In the genomic region with DNA sequence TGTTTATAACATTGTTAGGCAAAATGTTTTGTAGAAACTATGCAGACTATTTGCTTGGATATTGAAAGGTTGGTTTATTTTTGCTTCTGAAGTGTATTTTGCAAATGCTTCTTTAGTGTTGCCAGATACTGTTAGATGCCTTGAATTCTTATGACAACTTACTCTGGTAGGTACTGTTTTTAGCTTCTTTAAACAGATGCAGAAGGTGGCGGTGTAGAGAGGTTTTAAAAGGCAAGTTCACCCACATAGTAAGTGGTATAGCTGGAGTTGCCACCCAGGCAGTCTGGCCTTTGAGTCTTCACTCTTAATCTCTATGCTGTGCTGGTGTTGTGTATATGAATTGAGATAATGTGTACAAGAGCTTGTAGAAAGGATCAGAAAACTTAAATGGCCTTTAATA, we compare ENCODE assay signal across 21 cellular contexts. TPM values are rescaled to one million over a fixed set of nuclear protein-coding genes. Genes with fewer than 3 reads are reported as not detected.
DNase-seq lines count a peak whose midpoint lies in the region; ATAC-seq and TF ChIP-seq lines count a peak whose summit lies in the region.
"Had no signal": no experiment of that assay in that cellular context is flagged by ENCODE, and none has a peak within 500 bp of the region (broad histone marks: within the 10 kb centered on the region; RNA-seq: fewer than 3 reads in every experiment).

No MANE protein-coding gene starts in this region.

- no peaks in the 10 kb centered on the region for H4K20me1 ChIP-seq in Loucy (ENCODE audit: insufficient read depth, low read length, poor library complexity, severe bottlenecking)

- H3K4me3 ChIP-seq in Loucy (ENCODE audit: low read length, poor library complexity, severe bottlenecking) = no peak overlapping the region
- H3K4me3 ChIP-seq: GM23248, pancreas, spleen, tibial artery had no signal

- peaks cover 67% of the 10 kb centered on the region for H3K36me3 Mint-ChIP-seq in brain
- peaks cover 13% of the 10 kb centered on the region for H3K36me3 Mint-ChIP-seq in neural crest cell (ENCODE audit: low read depth)
- peaks cover 41% of the 10 kb centered on the region for H3K36me3 Mint-ChIP-seq in WTC11

- TF ChIP-seq CTCF in Loucy (conservative IDR thresholded peaks at IDR 0.05; ENCODE audit: low read length) (peak; percentile 30), brain (conservative IDR thresholded peaks at IDR 0.05) (no peak), neural crest cell (conservative IDR thresholded peaks at IDR 0.05) (no peak), WTC11 (IDR thresholded peaks at IDR 0.05) (no peak)

- no peaks in the 10 kb centered on the region for H3K36me3 ChIP-seq in Loucy (ENCODE audit: insufficient read depth, low read length)

- H3K4me3 Mint-ChIP-seq in brain (peak overlapping the region in 4 of 5 experiments; percentile 54 to 94 (median 80)), neural crest cell (peak overlapping the region; percentile 25), WTC11 (no peak overlapping the region)

- no peak for ATAC-seq in WTC11
- ATAC-seq: left ventricle myocardium superior, pancreas had no signal

- no peak overlapping the region for H3K4me2 ChIP-seq in Loucy (ENCODE audit: low read depth, low read length, poor library complexity, severe bottlenecking)

- H3K4me1 Mint-ChIP-seq in brain (peaks cover 41% of the 10 kb centered on the region), neural crest cell (peaks cover 29% of the 10 kb centered on the region), WTC11 (peaks cover 15% of the 10 kb centered on the region)

- no peak overlapping the region for H2AFZ ChIP-seq in Loucy (ENCODE audit: low read length)
- H2AFZ ChIP-seq: GM23248 had no signal

- 0 out of 2 replicates have a peak, but pooled peaks cover 3% of the 10 kb centered on the region for H3F3A ChIP-seq in Loucy (ENCODE audit: low read depth)

- POLR2A ChIA-PET in WTC11 (lab: Charles Lee) = interaction anchor here (0.6 kb wide), 1 partner anchor 16 kb away, joined by 4 read pairs; no protein-coding TSS in a partner anchor

- H3K27ac Mint-ChIP-seq in brain = peak overlapping the region in 4 of 5 experiments; percentile 12 to 70 (median 28)
- H3K27ac Mint-ChIP-seq in neural crest cell (ENCODE audit: unreplicated experiment) = no peak overlapping the region
- no peak overlapping the region for H3K27ac Mint-ChIP-seq in WTC11

- DNase-seq in DMS 273 (lab: John Stamatoyannopoulos, UW; ENCODE audit: unreplicated experiment) = peak; percentile 20
- DNase-seq in DMS 273 treated with DMSO at 0.1 percent for 48 hours (lab: John Stamatoyannopoulos, UW) = no peak
- no peak for DNase-seq in neural crest cell (ENCODE audit: low read depth, low spot score)
- DNase-seq in epidermal melanocyte (ENCODE audit: insufficient read length, low spot score) = no peak
- no peak for DNase-seq in WTC11 (ENCODE audit: low spot score)
- no peak for DNase-seq in dedifferentiated amniotic fluid mesenchymal stem cell (ENCODE audit: extremely low spot score)
- DNase-seq: activated CD8-positive, alpha-beta memory T cell treated with anti-CD3 and anti-CD28 coated beads, Interleukin-2, amount 50 U/mL, for 4 hours; activated naive CD4-positive, alpha-beta T cell treated with Interleukin-2 at 50 U/mL for 16 hours; CD4-positive, alpha-beta memory T cell; effector CD8-positive, alpha-beta T cell; GM23248; KG1; left ventricle myocardium superior; NCI-H1417 treated with DMSO at 0.1 percent for 48 hours; NCI-H2171 treated with DMSO at 0.1 percent for 48 hours; NCI-H774; pancreas; spleen; tibial artery had no signal

- CTCF ChIA-PET in WTC11 (lab: Charles Lee) = interaction anchor here (1.1 kb wide), 1 partner anchor 12 kb away, joined by 3 read pairs; no protein-coding TSS in a partner anchor

- H3K27me3 Mint-ChIP-seq in brain (peaks cover 6% of the 10 kb centered on the region), neural crest cell (ENCODE audit: low read depth) (no peaks in the 10 kb centered on the region), WTC11 (ENCODE audit: low read depth) (no peaks in the 10 kb centered on the region)
- H3K27me3 Mint-ChIP-seq: CD4-positive, alpha-beta memory T cell had no signal

- no peaks in the 10 kb centered on the region for H3K27me3 ChIP-seq in Loucy (ENCODE audit: insufficient read depth, low read length, poor library complexity, severe bottlenecking)
- H3K27me3 ChIP-seq: pancreas, spleen, tibial artery had no signal

- H3K9me2 ChIP-seq in Loucy (replicated peaks; ENCODE audit: low read depth, low read length) = no peaks in the 10 kb centered on the region

- no peaks in the 10 kb centered on the region for H3K9me3 ChIP-seq in Loucy (ENCODE audit: insufficient read depth, low read depth, low read length)
- H3K9me3 ChIP-seq: pancreas, spleen had no signal

- H3K9me3 Mint-ChIP-seq in brain (peaks cover 0 to 14% (median 6%) of the 10 kb centered on the region in 5 experiments), neural crest cell (peaks cover 3% of the 10 kb centered on the region), WTC11 (peaks cover 10% of the 10 kb centered on the region)

- H3K4me1 ChIP-seq in Loucy (ENCODE audit: insufficient read depth, low read length, poor library complexity, severe bottlenecking) = peaks cover 10% of the 10 kb centered on the region

- no peak overlapping the region for H3K9ac ChIP-seq in Loucy (ENCODE audit: low read depth, low read length, poor library complexity, severe bottlenecking)
- H3K9ac ChIP-seq: GM23248 had no signal

- no peaks in the 10 kb centered on the region for H3K79me2 ChIP-seq in Loucy (ENCODE audit: insufficient read depth, low read length)

TF ChIP-seq in WTC11, 78 proteins besides CTCF, POLR2A, EP300 and RAD21:
- TF ChIP-seq, protein P1, sequence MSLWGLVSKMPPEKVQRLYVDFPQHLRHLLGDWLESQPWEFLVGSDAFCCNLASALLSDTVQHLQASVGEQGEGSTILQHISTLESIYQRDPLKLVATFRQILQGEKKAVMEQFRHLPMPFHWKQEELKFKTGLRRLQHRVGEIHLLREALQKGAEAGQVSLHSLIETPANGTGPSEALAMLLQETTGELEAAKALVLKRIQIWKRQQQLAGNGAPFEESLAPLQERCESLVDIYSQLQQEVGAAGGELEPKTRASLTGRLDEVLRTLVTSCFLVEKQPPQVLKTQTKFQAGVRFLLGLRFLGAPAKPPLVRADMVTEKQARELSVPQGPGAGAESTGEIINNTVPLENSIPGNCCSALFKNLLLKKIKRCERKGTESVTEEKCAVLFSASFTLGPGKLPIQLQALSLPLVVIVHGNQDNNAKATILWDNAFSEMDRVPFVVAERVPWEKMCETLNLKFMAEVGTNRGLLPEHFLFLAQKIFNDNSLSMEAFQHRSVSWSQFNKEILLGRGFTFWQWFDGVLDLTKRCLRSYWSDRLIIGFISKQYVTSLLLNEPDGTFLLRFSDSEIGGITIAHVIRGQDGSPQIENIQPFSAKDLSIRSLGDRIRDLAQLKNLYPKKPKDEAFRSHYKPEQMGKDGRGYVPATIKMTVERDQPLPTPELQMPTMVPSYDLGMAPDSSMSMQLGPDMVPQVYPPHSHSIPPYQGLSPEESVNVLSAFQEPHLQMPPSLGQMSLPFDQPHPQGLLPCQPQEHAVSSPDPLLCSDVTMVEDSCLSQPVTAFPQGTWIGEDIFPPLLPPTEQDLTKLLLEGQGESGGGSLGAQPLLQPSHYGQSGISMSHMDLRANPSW (CRISPR knock-in tag; conservative IDR thresholded peaks at IDR 0.05; ENCODE audit: low read depth) = no peak
- TF ChIP-seq ZNF121 (CRISPR knock-in tag; IDR thresholded peaks at IDR 0.05) = no peak
- TF ChIP-seq, protein P2, sequence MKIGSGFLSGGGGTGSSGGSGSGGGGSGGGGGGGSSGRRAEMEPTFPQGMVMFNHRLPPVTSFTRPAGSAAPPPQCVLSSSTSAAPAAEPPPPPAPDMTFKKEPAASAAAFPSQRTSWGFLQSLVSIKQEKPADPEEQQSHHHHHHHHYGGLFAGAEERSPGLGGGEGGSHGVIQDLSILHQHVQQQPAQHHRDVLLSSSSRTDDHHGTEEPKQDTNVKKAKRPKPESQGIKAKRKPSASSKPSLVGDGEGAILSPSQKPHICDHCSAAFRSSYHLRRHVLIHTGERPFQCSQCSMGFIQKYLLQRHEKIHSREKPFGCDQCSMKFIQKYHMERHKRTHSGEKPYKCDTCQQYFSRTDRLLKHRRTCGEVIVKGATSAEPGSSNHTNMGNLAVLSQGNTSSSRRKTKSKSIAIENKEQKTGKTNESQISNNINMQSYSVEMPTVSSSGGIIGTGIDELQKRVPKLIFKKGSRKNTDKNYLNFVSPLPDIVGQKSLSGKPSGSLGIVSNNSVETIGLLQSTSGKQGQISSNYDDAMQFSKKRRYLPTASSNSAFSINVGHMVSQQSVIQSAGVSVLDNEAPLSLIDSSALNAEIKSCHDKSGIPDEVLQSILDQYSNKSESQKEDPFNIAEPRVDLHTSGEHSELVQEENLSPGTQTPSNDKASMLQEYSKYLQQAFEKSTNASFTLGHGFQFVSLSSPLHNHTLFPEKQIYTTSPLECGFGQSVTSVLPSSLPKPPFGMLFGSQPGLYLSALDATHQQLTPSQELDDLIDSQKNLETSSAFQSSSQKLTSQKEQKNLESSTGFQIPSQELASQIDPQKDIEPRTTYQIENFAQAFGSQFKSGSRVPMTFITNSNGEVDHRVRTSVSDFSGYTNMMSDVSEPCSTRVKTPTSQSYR (CRISPR knock-in tag; IDR thresholded peaks at IDR 0.05) = no peak

RNA-seq across cellular contexts. Expression of a gene that starts 3.6 kb away (rescaled TPM):
- 23.8 TPM for polyA plus RNA-seq in brain (ENCODE audit: insufficient read depth, low read depth, low replicate concordance)
- total RNA-seq in neural crest cell (64.6 and 70.2 TPM in 2 replicates), WTC11 (2021) (43.3 to 53.1 TPM (median 47.1 TPM) in 3 replicates)

RNA-seq across cellular contexts. Expression of a gene that starts 13.1 kb away (rescaled TPM):
- polyA plus RNA-seq in brain (ENCODE audit: insufficient read depth, low read depth, low replicate concordance) = 30.5 TPM
- total RNA-seq in neural crest cell = 273 and 287 TPM in 2 replicates
- total RNA-seq in WTC11 (2021) = 150 to 178 TPM (median 176 TPM) in 3 replicates

RNA-seq across cellular contexts. Expression of a gene that starts 32.0 kb away (rescaled TPM):
- polyA plus RNA-seq in brain (ENCODE audit: insufficient read depth, low read depth, low replicate concordance) = 114 TPM
- total RNA-seq in neural crest cell = 291 and 311 TPM in 2 replicates
- total RNA-seq in WTC11 (2021) = 350 to 369 TPM (median 355 TPM) in 3 replicates

RNA-seq across cellular contexts. Expression of a gene that starts 40.4 kb away (rescaled TPM):
- polyA plus RNA-seq in brain (ENCODE audit: insufficient read depth, low read depth, low replicate concordance) = 39.0 TPM
- total RNA-seq in neural crest cell (76.9 and 79.1 TPM in 2 replicates), WTC11 (2021) (81.0 to 83.9 TPM (median 81.4 TPM) in 3 replicates)

Comparison
In these comparisons a context has a peak if more than half of its experiments do, and no peak if none do; other contexts are left out.
1. H3K27ac Mint-ChIP-seq: peak in brain (4 of 5); none in neural crest cell (single experiment) and WTC11 (single experiment).